ENCODE assay signal across 11 cellular contexts in genomic region chr17:40346061-40346767, GRCh38. TPM values are rescaled to one million over a fixed set of nuclear protein-coding genes. Genes with fewer than 3 reads are reported as not detected.
A peak's percentile ranks its signal among the peaks of the same experiment; 100 is the strongest.
DNase-seq lines count a peak whose midpoint lies in the region; ATAC-seq and TF ChIP-seq lines count a peak whose summit lies in the region.
"Had no signal": no experiment of that assay in that cellular context is flagged by ENCODE, and none has a peak within 500 bp of the region (broad histone marks: within the 10 kb centered on the region; RNA-seq: fewer than 3 reads in every experiment).

No MANE protein-coding gene starts in this region.

- CTCF ChIA-PET in activated naive CD4-positive, alpha-beta T cell treated with anti-CD3 and anti-CD28 coated beads, Interleukin-2, amount 10 ng/mL, durations not matched to agents 7 days and 5 days (lab: Charles Lee): interaction anchor here (0.7 to 3.6 kb wide), 5 partner anchors 8 to 144 kb away, joined by 3 to 15 read pairs (median 10); no protein-coding TSS in a partner anchor

- TF ChIP-seq CTCF in dorsolateral prefrontal cortex (IDR thresholded peaks at IDR 0.05 in 54 of 56, conservative IDR thresholded peaks at IDR 0.05 in 2 of 56; ENCODE audit: low read depth in 1 of 56, partially characterized antibody in 56 of 56) (no peak), upper lobe of left lung (IDR thresholded peaks at IDR 0.05) (no peak)

- H3K4me3 Mint-ChIP-seq in activated naive CD4-positive, alpha-beta T cell treated with anti-CD3 and anti-CD28 coated beads, Interleukin-2, amount 10 ng/mL, durations not matched to agents 7 days and 5 days: peak overlapping the region; percentile 26
- H3K4me3 Mint-ChIP-seq: activated T-helper 1 cell treated with anti-CD3 and anti-CD28 coated beads, Interleukin-12 subunit alpha, Interleukin-12 subunit beta, Interleukin-2, Interleukin-4 antibody, amounts not matched to agents 30 ng/mL and 10 ng/mL and 1 ng/mL, durations not matched to agents 14 hours and 24 hours and 36 hours had no signal

- no peak for DNase-seq in activated naive CD4-positive, alpha-beta T cell treated with anti-CD3 and anti-CD28 coated beads, Interleukin-2, amount 10 ng/mL, durations not matched to agents 7 days and 5 days
- no peak for DNase-seq in activated naive CD4-positive, alpha-beta T cell treated with anti-CD3 and anti-CD28 coated beads, Interleukin-2, amount 50 U/mL, for 16 hours
- DNase-seq in dorsolateral prefrontal cortex (no peak), myocyte (ENCODE audit: low read depth) (peak; percentile 95), upper lobe of left lung (no peak), Ammon's horn (ENCODE audit: low spot score) (no peak)
- no peak for DNase-seq in central memory CD4-positive, alpha-beta T cell
- DNase-seq: NCI-H446 treated with DMSO at 0.1 percent for 48 hours, occipital lobe had no signal

- WGBS in upper lobe of left lung, 2 donors: 38 to 52% methylated on average over 10 of the region's 10 CpGs

- H3K27ac Mint-ChIP-seq in activated naive CD4-positive, alpha-beta T cell treated with anti-CD3 and anti-CD28 coated beads, Interleukin-2, amount 10 ng/mL, durations not matched to agents 7 days and 5 days: peak overlapping the region; percentile 68
- H3K27ac Mint-ChIP-seq: activated T-helper 1 cell treated with anti-CD3 and anti-CD28 coated beads, Interleukin-12 subunit alpha, Interleukin-12 subunit beta, Interleukin-2, Interleukin-4 antibody, amounts not matched to agents 30 ng/mL and 10 ng/mL and 1 ng/mL, durations not matched to agents 14 hours and 24 hours and 36 hours had no signal

- H3K27ac ChIP-seq in dorsolateral prefrontal cortex (peak overlapping the region in 54 of 59 donors; percentile 10 to 92 (median 70)), upper lobe of left lung (peak overlapping the region; percentile 95 to 100 (median 96))

- H3K4me3 ChIP-seq in dorsolateral prefrontal cortex (peak overlapping the region in 40 of 59 donors; percentile 25 to 85 (median 73)), upper lobe of left lung (peak overlapping the region in 3 of 4 donors; percentile 77 to 92 (median 84))

- H3K9me3 ChIP-seq in upper lobe of left lung: no peaks in the 10 kb centered on the region

- peaks cover 65 to 85% (median 80%) of the 10 kb centered on the region in 4 donors for H3K4me1 ChIP-seq in upper lobe of left lung

- H3K4me1 Mint-ChIP-seq in activated naive CD4-positive, alpha-beta T cell treated with anti-CD3 and anti-CD28 coated beads, Interleukin-2, amount 10 ng/mL, durations not matched to agents 7 days and 5 days: peaks cover 77% of the 10 kb centered on the region

- H3K36me3 Mint-ChIP-seq in activated naive CD4-positive, alpha-beta T cell treated with anti-CD3 and anti-CD28 coated beads, Interleukin-2, amount 10 ng/mL, durations not matched to agents 7 days and 5 days: peaks cover 24% of the 10 kb centered on the region

- H3K36me3 ChIP-seq in upper lobe of left lung: peaks cover 0 to 28% (median 20%) of the 10 kb centered on the region in 4 donors

- no peaks in the 10 kb centered on the region for H3K27me3 Mint-ChIP-seq in activated naive CD4-positive, alpha-beta T cell treated with anti-CD3 and anti-CD28 coated beads, Interleukin-2, amount 10 ng/mL, durations not matched to agents 7 days and 5 days

- no peak for TF ChIP-seq EP300 in upper lobe of left lung (IDR thresholded peaks at IDR 0.05)

- no peak for TF ChIP-seq POLR2A in upper lobe of left lung (IDR thresholded peaks at IDR 0.05)

- no peaks in the 10 kb centered on the region for H3K9me3 Mint-ChIP-seq in activated naive CD4-positive, alpha-beta T cell treated with anti-CD3 and anti-CD28 coated beads, Interleukin-2, amount 10 ng/mL, durations not matched to agents 7 days and 5 days
- H3K9me3 Mint-ChIP-seq: activated T-helper 1 cell treated with anti-CD3 and anti-CD28 coated beads, Interleukin-12 subunit alpha, Interleukin-12 subunit beta, Interleukin-2, Interleukin-4 antibody, amounts not matched to agents 30 ng/mL and 10 ng/mL and 1 ng/mL, durations not matched to agents 14 hours and 24 hours and 36 hours had no signal

- H3K27me3 ChIP-seq in dorsolateral prefrontal cortex (no peaks in the 10 kb centered on the region), upper lobe of left lung (no peaks in the 10 kb centered on the region)

- ATAC-seq in upper lobe of left lung (ENCODE audit: low FRiP score in 2 of 2) (no peak), GM18873 (IDR thresholded peaks at IDR 0.05; ENCODE audit: low FRiP score, unreplicated experiment) (no peak)

- intact Hi-C loops in dorsolateral prefrontal cortex (cut with DNase I): no loop called here

RNA-seq across cellular contexts. Expression of gene GJD3, which starts 18.3 kb away (rescaled TPM):
- 1 to 10 TPM in 4 of 120 experiments, under 1 TPM in 18, not detected in 98; 0.48 to 1.7 (median 0.75) TPM for total RNA-seq in dorsolateral prefrontal cortex
- total RNA-seq in myocyte: not detected in 2 replicates
- 0.90 TPM for polyA plus RNA-seq in myocyte (2012)
- 1 to 10 TPM in 4 of 6 donors, not detected in 2; 1.7 to 8.4 (median 4.5) TPM for total RNA-seq in upper lobe of left lung

RNA-seq across cellular contexts. Expression of gene RARA, which starts 37.2 kb away (rescaled TPM):
- total RNA-seq in dorsolateral prefrontal cortex (10 to 100 TPM; 10.4 to 38.8 (median 22.5) TPM), myocyte (37.2 and 39.2 TPM in 2 replicates), upper lobe of left lung (10 to 100 TPM; 45.7 to 95.6 (median 85.9) TPM)
- 72.7 TPM for polyA plus RNA-seq in myocyte (2012)

RNA-seq across cellular contexts. Expression of gene CDC6, which starts 58.5 kb away (rescaled TPM):
- total RNA-seq in dorsolateral prefrontal cortex: 10 to 100 TPM in 12 of 120 experiments, 1 to 10 TPM in 108; 1.0 to 12.6 (median 6.7) TPM
- 2.6 and 3.8 TPM in 2 replicates for total RNA-seq in myocyte
- 2.9 TPM for polyA plus RNA-seq in myocyte (2012)
- total RNA-seq in upper lobe of left lung: 1 to 10 TPM; 1.1 to 5.1 (median 2.3) TPM
